In genomic region chr1:217747156-217747769, GRCh38 we compare ENCODE assay signal across 8 cellular contexts.
DNase-seq lines count a peak whose midpoint lies in the region; ATAC-seq, FAIRE-seq and TF ChIP-seq lines count a peak whose summit lies in the region.

No MANE protein-coding gene starts in this region.

- BruUV-seq in Panc1 (replicated peaks; lab: Mats Ljungman, UMichigan): no TSS peak

- 80 to 81% methylated on average over 2 of the region's 2 CpGs for WGBS in esophagus squamous epithelium, 2 donors
- 67 to 83% (median 79%) methylated on average over 2 of the region's 2 CpGs for WGBS in small intestine, 3 donors

- CTCF ChIA-PET in GM10248 (lab: Yijun Ruan, JAX) (no interaction called here), Panc1 (lab: Charles Lee) (no interaction called here)
- CTCF ChIA-PET in CD8-positive, alpha-beta memory T cell (lab: Charles Lee): no interaction called here

- POLR2A ChIA-PET in GM10248 (lab: Yijun Ruan, JAX): no interaction called here
- POLR2A ChIA-PET in Panc1 (lab: Charles Lee): no interaction called here
- POLR2A ChIA-PET in CD8-positive, alpha-beta memory T cell (lab: Charles Lee): no interaction called here

- TF ChIP-seq CTCF in GM10248 (IDR thresholded peaks at IDR 0.05; ENCODE audit: control extremely low read depth, extremely low read depth, low read depth, missing control alignments) (peak; percentile 48), Panc1 (IDR thresholded peaks at IDR 0.05) (peak; percentile 80; the same call in 1 of the 2 replicates), esophagus squamous epithelium (IDR thresholded peaks at IDR 0.05) (peak in 5 of 6 experiments; percentile 32 to 78 (median 56))

- no peaks in the 10 kb centered on the region for H3K27me3 Mint-ChIP-seq in CD8-positive, alpha-beta memory T cell

- H3K36me3 Mint-ChIP-seq in CD8-positive, alpha-beta memory T cell: no peaks in the 10 kb centered on the region

- no peaks in the 10 kb centered on the region for H3K4me1 Mint-ChIP-seq in CD8-positive, alpha-beta memory T cell

- peak; percentile 18 for DNase-seq in GM10248 (ENCODE audit: extremely low spot score)
- DNase-seq in HT1080 (ENCODE audit: low read depth): peak; percentile 30
- DNase-seq in Panc1 (ENCODE audit: low read depth, low spot score): peak; percentile 4
- DNase-seq in esophagus squamous epithelium (lab: John Stamatoyannopoulos, UW): no peak
- DNase-seq in small intestine: peak; percentile 26
- DNase-seq in ecto neural progenitor cell (ENCODE audit: low spot score): no peak
- DNase-seq in CD8-positive, alpha-beta memory T cell: no peak

- FAIRE-seq in small intestine (lab: Jason Lieb, UNC): peak; percentile 90

- H3K27ac ChIP-seq in Panc1 (ENCODE audit: low read length) (no peak overlapping the region), esophagus squamous epithelium (no peak overlapping the region), small intestine (ENCODE audit: low read depth in 1 of 2, low read length in 1 of 2) (no peak overlapping the region)
- no peak overlapping the region for H3K27ac ChIP-seq in CD8-positive, alpha-beta memory T cell (ENCODE audit: low read depth, low read length)

- no peak overlapping the region for H3K27ac Mint-ChIP-seq in CD8-positive, alpha-beta memory T cell

- no peak for TF ChIP-seq POLR2A in esophagus squamous epithelium (IDR thresholded peaks at IDR 0.05)

- no peak overlapping the region for H3K4me3 ChIP-seq in Panc1 (ENCODE audit: low read depth in 2 of 2, low read length in 2 of 2)
- no peak overlapping the region for H3K4me3 ChIP-seq in esophagus squamous epithelium
- no peak overlapping the region for H3K4me3 ChIP-seq in small intestine (ENCODE audit: low read depth in 1 of 2, low read length in 2 of 2)
- H3K4me3 ChIP-seq in CD8-positive, alpha-beta memory T cell (ENCODE audit: low read length): no peak overlapping the region

- H3K27me3 ChIP-seq in Panc1 (ENCODE audit: control insufficient read depth, insufficient read depth, low read length): no peaks in the 10 kb centered on the region
- no peaks in the 10 kb centered on the region for H3K27me3 ChIP-seq in esophagus squamous epithelium
- H3K27me3 ChIP-seq in small intestine (ENCODE audit: control insufficient read depth in 2 of 2, insufficient read depth in 2 of 2, low read length in 2 of 2): no peaks in the 10 kb centered on the region
- H3K27me3 ChIP-seq in CD8-positive, alpha-beta memory T cell (ENCODE audit: insufficient read depth, low read length, poor library complexity, severe bottlenecking): no peaks in the 10 kb centered on the region

- intact Hi-C loops in Panc1 (cut with micrococcal nuclease; ENCODE audit: unreplicated experiment): loop anchor here (5.0 to 10.0 kb wide), 2 partner anchors 425 to 992 kb away; no protein-coding TSS in a partner anchor
- intact Hi-C loops in esophagus squamous epithelium (cut with DNase I): no loop called here

- H3K36me3 ChIP-seq in Panc1 (ENCODE audit: control insufficient read depth, insufficient read depth, low read length): no peaks in the 10 kb centered on the region
- H3K36me3 ChIP-seq in esophagus squamous epithelium: no peaks in the 10 kb centered on the region
- H3K36me3 ChIP-seq in small intestine (ENCODE audit: control insufficient read depth in 2 of 2, insufficient read depth in 2 of 2, low read length in 2 of 2): no peaks in the 10 kb centered on the region
- H3K36me3 ChIP-seq in CD8-positive, alpha-beta memory T cell (ENCODE audit: insufficient read depth, low read length): no peaks in the 10 kb centered on the region

- H3K4me3 Mint-ChIP-seq in CD8-positive, alpha-beta memory T cell: no peak overlapping the region

- no peak; the same call in 1 of the 2 replicates for ATAC-seq in Panc1
- no peak for ATAC-seq in GM18873 (IDR thresholded peaks at IDR 0.05; ENCODE audit: low FRiP score, unreplicated experiment)

- H3K9me3 ChIP-seq in Panc1 (ENCODE audit: control insufficient read depth, insufficient read depth, low read depth, low read length): no peaks in the 10 kb centered on the region
- no peaks in the 10 kb centered on the region for H3K9me3 ChIP-seq in esophagus squamous epithelium
- H3K9me3 ChIP-seq in small intestine (ENCODE audit: control insufficient read depth, low read depth): no peaks in the 10 kb centered on the region
- H3K9me3 ChIP-seq in CD8-positive, alpha-beta memory T cell (ENCODE audit: low read length): no peaks in the 10 kb centered on the region

- no peaks in the 10 kb centered on the region for H3K9me3 Mint-ChIP-seq in CD8-positive, alpha-beta memory T cell

- H3K4me1 ChIP-seq in Panc1 (ENCODE audit: control insufficient read depth, insufficient read depth, low read length): no peaks in the 10 kb centered on the region
- no peaks in the 10 kb centered on the region for H3K4me1 ChIP-seq in esophagus squamous epithelium
- H3K4me1 ChIP-seq in small intestine (ENCODE audit: control insufficient read depth in 2 of 2, insufficient read depth in 1 of 2, low read depth in 1 of 2, low read length in 1 of 2): no peaks in the 10 kb centered on the region
- no peaks in the 10 kb centered on the region for H3K4me1 ChIP-seq in CD8-positive, alpha-beta memory T cell (ENCODE audit: insufficient read depth, low read length)

- in situ Hi-C loops in Panc1 (cut with HindIII; ENCODE audit: low pct_unique_long_range_greater_than_20kb, low sequenced_read_pairs): no loop called here

Comparison
In these comparisons a context has a peak if more than half of its experiments do, and no peak if none do; other contexts are left out.
1. DNase-seq: peak in GM10248 (single experiment), HT1080 (single experiment), Panc1 (single experiment) and small intestine (single experiment); none in esophagus squamous epithelium (single experiment), ecto neural progenitor cell (single experiment) and CD8-positive, alpha-beta memory T cell (0 of 5).
2. Peak in every context shown above with its lines, with median percentiles within 50 percentile points of each other: CTCF ChIP-seq.